ENCODE assay signal across 24 cellular contexts in the genomic region with DNA sequence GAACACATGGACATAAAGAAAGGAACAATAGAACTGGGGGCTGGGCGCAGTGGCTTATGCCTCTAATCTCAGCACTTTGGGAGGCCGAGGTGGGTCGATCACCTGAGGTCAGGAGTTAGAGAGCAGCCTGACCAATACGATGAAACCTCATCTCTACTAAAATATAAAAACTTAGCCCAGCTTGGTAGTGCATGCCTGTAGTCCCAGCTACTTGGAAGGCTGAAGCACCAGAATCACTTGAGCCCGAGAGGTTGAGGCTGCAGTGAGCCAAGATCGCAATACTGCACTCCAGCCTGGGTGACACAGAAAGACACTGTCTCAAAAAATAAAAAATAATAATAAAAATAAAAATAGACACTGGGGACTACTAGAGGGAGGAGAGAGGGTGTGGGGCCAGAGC.
"Had no signal": no experiment of that assay in that cellular context is flagged by ENCODE, and none has a peak within 500 bp of the region (broad histone marks: within the 10 kb centered on the region; RNA-seq: fewer than 3 reads in every experiment).

No MANE protein-coding gene starts in this region.

- ATAC-seq: esophagus mucosa; gastrocnemius medialis; left cardiac atrium; lower lobe of right lung; right lobe of liver; stimulated activated memory B cell treated with anti-CD40 and anti-IgM and Interleukin-4, amounts not matched to agents 10 μg/mL and 1 μg/mL and 100 μg/mL, for 72 hours had no signal

- H3K4me3 ChIP-seq: gastrocnemius medialis, left ventricle myocardium inferior, lower lobe of right lung, pancreas, prostate gland, right lobe of liver, spleen, thoracic aorta had no signal

- H3K36me3 ChIP-seq: gastrocnemius medialis, left ventricle myocardium inferior, lower lobe of right lung, pancreas, prostate gland, right lobe of liver, spleen, thoracic aorta had no signal

- H3K27ac Mint-ChIP-seq: naive B cell; nephron; stimulated activated memory B cell treated with anti-CD40 and anti-IgM and Interleukin-4, amounts not matched to agents 10 μg/mL and 1 μg/mL and 100 μg/mL, for 72 hours; stimulated activated naive CD8-positive, alpha-beta T cell treated with anti-CD3 and anti-CD28 coated beads, Interleukin-15, Interleukin-2, amounts not matched to agents 100 ng/mL and 50 ng/mL, for 24 hours had no signal

- H3K4me1 ChIP-seq: gastrocnemius medialis, left ventricle myocardium inferior, lower lobe of right lung, pancreas, prostate gland, right lobe of liver, spleen had no signal

- H3K4me1 Mint-ChIP-seq: naive B cell; stimulated activated memory B cell treated with anti-CD40 and anti-IgM and Interleukin-4, amounts not matched to agents 10 μg/mL and 1 μg/mL and 100 μg/mL, for 72 hours had no signal

- H3K27me3 Mint-ChIP-seq: stimulated activated memory B cell treated with anti-CD40 and anti-IgM and Interleukin-4, amounts not matched to agents 10 μg/mL and 1 μg/mL and 100 μg/mL, for 72 hours; stimulated activated naive CD8-positive, alpha-beta T cell treated with anti-CD3 and anti-CD28 coated beads, Interleukin-15, Interleukin-2, amounts not matched to agents 100 ng/mL and 50 ng/mL, for 24 hours had no signal

- H3K36me3 Mint-ChIP-seq: naive B cell; stimulated activated memory B cell treated with anti-CD40 and anti-IgM and Interleukin-4, amounts not matched to agents 10 μg/mL and 1 μg/mL and 100 μg/mL, for 72 hours had no signal

- FAIRE-seq: pancreas had no signal

- H3K9me3 ChIP-seq: gastrocnemius medialis, left ventricle myocardium inferior, lower lobe of right lung, pancreas, prostate gland, right lobe of liver, spleen, thoracic aorta had no signal

- H3K27me3 ChIP-seq: gastrocnemius medialis, pancreas, right lobe of liver, spleen had no signal

- H3K4me3 Mint-ChIP-seq: naive B cell; nephron; stimulated activated memory B cell treated with anti-CD40 and anti-IgM and Interleukin-4, amounts not matched to agents 10 μg/mL and 1 μg/mL and 100 μg/mL, for 72 hours; stimulated activated naive CD8-positive, alpha-beta T cell treated with anti-CD3 and anti-CD28 coated beads, Interleukin-15, Interleukin-2, amounts not matched to agents 100 ng/mL and 50 ng/mL, for 24 hours had no signal

- DNase-seq: cortex of kidney; effector memory CD4-positive, alpha-beta T cell; gastrocnemius medialis; islet precursor cell; left cardiac atrium; left ventricle myocardium inferior; lower lobe of right lung; mesendoderm; naive B cell; occipital lobe; pancreas; retina; right lobe of liver; spleen; stimulated activated CD4-positive, alpha-beta T cell treated with anti-CD3 and anti-CD28 coated beads, Interleukin-15, amount 100 ng/mL, for 24 hours; stimulated activated CD4-positive, alpha-beta T cell treated with anti-CD3 and anti-CD28 coated beads, Interleukin-1b, Interleukin-23, amount 100 ng/mL, for 48 hours; stimulated activated CD4-positive, alpha-beta T cell treated with anti-CD3 and anti-CD28 coated beads, Interleukin-4, amount 100 ng/mL, for 24 hours; trophoblast cell had no signal

- H3K27ac ChIP-seq: gastrocnemius medialis, left ventricle myocardium inferior, lower lobe of right lung, pancreas, prostate gland, right lobe of liver, spleen, thoracic aorta had no signal

- H3K9me3 Mint-ChIP-seq: nephron; stimulated activated memory B cell treated with anti-CD40 and anti-IgM and Interleukin-4, amounts not matched to agents 10 μg/mL and 1 μg/mL and 100 μg/mL, for 72 hours; stimulated activated naive CD8-positive, alpha-beta T cell treated with anti-CD3 and anti-CD28 coated beads, Interleukin-15, Interleukin-2, amounts not matched to agents 100 ng/mL and 50 ng/mL, for 24 hours had no signal
